ENCODE assay signal across 8 cellular contexts in the genomic region with DNA sequence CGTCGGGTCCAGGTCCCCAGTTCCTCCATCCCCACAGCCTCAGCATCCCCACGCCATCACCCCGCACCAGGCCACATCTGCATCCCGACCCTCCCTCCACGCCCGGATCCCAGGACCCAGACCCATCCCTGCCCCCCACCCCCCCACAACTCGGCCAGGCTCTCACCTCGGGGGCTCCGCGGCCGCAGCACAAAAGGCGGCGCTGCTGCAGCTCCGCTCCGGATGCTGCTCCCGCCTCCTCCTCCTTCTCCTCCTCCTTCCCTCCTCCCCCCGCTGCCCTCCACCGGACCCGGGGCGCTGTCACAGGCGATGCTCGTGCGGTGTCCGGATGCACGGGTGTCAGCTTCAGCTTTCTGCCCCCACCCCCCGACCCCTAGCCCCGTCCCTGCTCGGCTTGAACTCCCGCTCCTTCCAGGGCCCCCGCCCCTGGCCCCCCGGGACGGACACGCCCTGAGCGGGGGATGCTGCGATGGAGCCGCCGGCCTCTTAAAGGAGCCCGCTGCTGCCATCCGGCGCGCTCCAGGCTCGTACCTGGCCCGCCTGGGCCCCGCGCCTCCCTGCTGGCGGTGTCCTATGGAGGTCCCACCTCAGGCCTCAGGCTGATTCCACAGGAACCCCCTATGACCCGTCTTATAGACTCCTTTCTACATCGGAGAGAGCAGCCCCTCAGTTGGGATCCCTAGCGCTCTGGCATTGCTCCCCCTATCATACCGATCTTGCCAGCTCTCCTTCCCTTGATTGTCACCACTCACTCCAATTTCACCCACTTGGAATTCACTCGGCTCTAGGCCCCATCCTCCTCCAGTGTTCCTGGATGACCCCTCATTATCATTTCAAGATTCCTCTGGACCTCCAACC. TPM values are rescaled to one million over a fixed set of nuclear protein-coding genes. Genes with fewer than 3 reads are reported as not detected.
A peak's percentile ranks its signal among the peaks of the same experiment; 100 is the strongest.
DNase-seq lines count a peak whose midpoint lies in the region; ATAC-seq and TF ChIP-seq lines count a peak whose summit lies in the region.

A gene with protein sequence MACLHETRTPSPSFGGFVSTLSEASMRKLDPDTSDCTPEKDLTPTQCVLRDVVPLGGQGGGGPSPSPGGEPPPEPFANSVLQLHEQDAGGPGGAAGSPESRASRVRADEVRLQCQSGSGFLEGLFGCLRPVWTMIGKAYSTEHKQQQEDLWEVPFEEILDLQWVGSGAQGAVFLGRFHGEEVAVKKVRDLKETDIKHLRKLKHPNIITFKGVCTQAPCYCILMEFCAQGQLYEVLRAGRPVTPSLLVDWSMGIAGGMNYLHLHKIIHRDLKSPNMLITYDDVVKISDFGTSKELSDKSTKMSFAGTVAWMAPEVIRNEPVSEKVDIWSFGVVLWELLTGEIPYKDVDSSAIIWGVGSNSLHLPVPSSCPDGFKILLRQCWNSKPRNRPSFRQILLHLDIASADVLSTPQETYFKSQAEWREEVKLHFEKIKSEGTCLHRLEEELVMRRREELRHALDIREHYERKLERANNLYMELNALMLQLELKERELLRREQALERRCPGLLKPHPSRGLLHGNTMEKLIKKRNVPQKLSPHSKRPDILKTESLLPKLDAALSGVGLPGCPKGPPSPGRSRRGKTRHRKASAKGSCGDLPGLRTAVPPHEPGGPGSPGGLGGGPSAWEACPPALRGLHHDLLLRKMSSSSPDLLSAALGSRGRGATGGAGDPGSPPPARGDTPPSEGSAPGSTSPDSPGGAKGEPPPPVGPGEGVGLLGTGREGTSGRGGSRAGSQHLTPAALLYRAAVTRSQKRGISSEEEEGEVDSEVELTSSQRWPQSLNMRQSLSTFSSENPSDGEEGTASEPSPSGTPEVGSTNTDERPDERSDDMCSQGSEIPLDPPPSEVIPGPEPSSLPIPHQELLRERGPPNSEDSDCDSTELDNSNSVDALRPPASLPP (minus strand): TSS at position 198 of the 858 bp plus-strand sequence. CDS start 12,067 bp downstream, outside the sequence.

- 2% methylated on average over 25 to 43 of the region's 52 CpGs for WGBS in body of pancreas, 2 donors
- WGBS in iPS DF 6.9 (ENCODE audit: insufficient coverage, insufficient read length) = no CpG with 5 or more reads among the region's 52 CpGs

- no peaks in the 10 kb centered on the region for H3K9me3 ChIP-seq in CD4-positive, CD25-positive, alpha-beta regulatory T cell (ENCODE audit: control insufficient read depth in 2 of 2, low read length in 2 of 2)
- H3K9me3 ChIP-seq in body of pancreas (no peaks in the 10 kb centered on the region), iPS DF 6.9 (ENCODE audit: control insufficient read depth, insufficient read depth, low read length) (no peaks in the 10 kb centered on the region)

- peak within 1 kb of the TSS; percentile 99 for H3K27ac ChIP-seq in CD4-positive, CD25-positive, alpha-beta regulatory T cell (ENCODE audit: insufficient read depth, low read length, poor library complexity, severe bottlenecking)
- peak within 1 kb of the TSS; percentile 93 to 99 (median 96) for H3K27ac ChIP-seq in body of pancreas
- no peak within 1 kb of the TSS for H3K27ac ChIP-seq in iPS DF 6.9 (ENCODE audit: low read length)

- peak within 1 kb of the TSS; percentile 90 to 97 (median 94) for H3K4me3 Mint-ChIP-seq in CD4-positive, CD25-positive, alpha-beta regulatory T cell
- H3K4me3 Mint-ChIP-seq in IgD-negative memory B cell = peak within 1 kb of the TSS; percentile 91 to 99 (median 94)

- H3K36me3 Mint-ChIP-seq in CD4-positive, CD25-positive, alpha-beta regulatory T cell = peaks cover 4% of the 10 kb centered on the region
- no peaks in the 10 kb centered on the region for H3K36me3 Mint-ChIP-seq in IgD-negative memory B cell

- peak within 1 kb of the TSS; percentile 77 for H3K4me3 ChIP-seq in CD4-positive, CD25-positive, alpha-beta regulatory T cell (ENCODE audit: low read depth, low read length)
- H3K4me3 ChIP-seq in body of pancreas (peak within 1 kb of the TSS in 1 of 2 donors; percentile 37), iPS DF 6.9 (ENCODE audit: low read length) (peak within 1 kb of the TSS; percentile 72)

- TF ChIP-seq CTCF in body of pancreas (IDR thresholded peaks at IDR 0.05) = no peak

- intact Hi-C loops in body of pancreas (cut with DNase I) (loop anchor here (10.0 kb wide), 1 partner anchor 145 kb away; no protein-coding TSS in a partner anchor), sciatic nerve (cut with DNase I) (loop anchor here (10.0 kb wide), 2 partner anchors 45 to 145 kb away; a partner anchor contains a TSS)

- H3K27me3 ChIP-seq in CD4-positive, CD25-positive, alpha-beta regulatory T cell (ENCODE audit: control insufficient read depth, insufficient read depth, low read length) = no peaks in the 10 kb centered on the region
- H3K27me3 ChIP-seq in body of pancreas (no peaks in the 10 kb centered on the region), iPS DF 6.9 (ENCODE audit: control insufficient read depth, insufficient read depth, low read length) (no peaks in the 10 kb centered on the region)

- H3K36me3 ChIP-seq in CD4-positive, CD25-positive, alpha-beta regulatory T cell (ENCODE audit: control insufficient read depth, insufficient read depth, low read length) = peaks cover under 1% of the 10 kb centered on the region
- H3K36me3 ChIP-seq in body of pancreas (replicated peaks in 1 of 2; ENCODE audit: insufficient read depth in 1 of 2, low read depth in 2 of 2) (no peaks in the 10 kb centered on the region), iPS DF 6.9 (ENCODE audit: control insufficient read depth, insufficient read depth, low read length) (no peaks in the 10 kb centered on the region; the same call in 1 of the 2 replicates)

- H3K27ac Mint-ChIP-seq in CD4-positive, CD25-positive, alpha-beta regulatory T cell = peak within 1 kb of the TSS; percentile 96 to 98 (median 98)
- H3K27ac Mint-ChIP-seq in IgD-negative memory B cell = peak within 1 kb of the TSS; percentile 95 to 99 (median 98)

- H3K4me1 Mint-ChIP-seq in CD4-positive, CD25-positive, alpha-beta regulatory T cell = peaks cover 0 to 63% (median 29%) of the 10 kb centered on the region in 4 donors
- H3K4me1 Mint-ChIP-seq in IgD-negative memory B cell = peaks cover 5 to 18% (median 18%) of the 10 kb centered on the region in 3 donors

- DNase-seq in CD4-positive, CD25-positive, alpha-beta regulatory T cell = peak; percentile 61 to 74 (median 67)
- DNase-seq in T-helper 9 cell (peak; percentile 50), body of pancreas (peak in 3 of 4 donors; percentile 46 to 50 (median 48)), iPS DF 6.9 (ENCODE audit: low read depth, low spot score) (no peak), sciatic nerve (ENCODE audit: low spot score) (peak; percentile 86), NCI-H187 treated with DMSO at 0.1 percent for 48 hours (lab: John Stamatoyannopoulos, UW) (no peak)

- ATAC-seq in CD4-positive, CD25-positive, alpha-beta regulatory T cell (ENCODE audit: low read depth in 2 of 2) = no peak
- ATAC-seq in body of pancreas = no peak
- peak; percentile 7 for ATAC-seq in sciatic nerve
- ATAC-seq in GM21381 (IDR thresholded peaks at IDR 0.05; ENCODE audit: unreplicated experiment) = no peak

- TF ChIP-seq POLR2A in body of pancreas (IDR thresholded peaks at IDR 0.05) = no peak

- H3K4me1 ChIP-seq in CD4-positive, CD25-positive, alpha-beta regulatory T cell (ENCODE audit: control insufficient read depth, insufficient read depth, low read length, poor library complexity, severe bottlenecking) = peaks cover 38% of the 10 kb centered on the region
- peaks cover 52% of the 10 kb centered on the region for H3K4me1 ChIP-seq in body of pancreas
- H3K4me1 ChIP-seq in iPS DF 6.9 (ENCODE audit: control insufficient read depth, insufficient read depth, low read length) = peaks cover 13% of the 10 kb centered on the region; the same call in 1 of the 2 replicates

- no peaks in the 10 kb centered on the region for H3K27me3 Mint-ChIP-seq in CD4-positive, CD25-positive, alpha-beta regulatory T cell
- H3K27me3 Mint-ChIP-seq in IgD-negative memory B cell = no peaks in the 10 kb centered on the region

- H3K9me3 Mint-ChIP-seq in CD4-positive, CD25-positive, alpha-beta regulatory T cell = no peaks in the 10 kb centered on the region
- no peaks in the 10 kb centered on the region for H3K9me3 Mint-ChIP-seq in IgD-negative memory B cell

RNA-seq across cellular contexts. Expression of the gene that starts here (rescaled TPM):
- total RNA-seq in CD4-positive, CD25-positive, alpha-beta regulatory T cell = 31.5 TPM
- polyA plus RNA-seq in CD4-positive, CD25-positive, alpha-beta regulatory T cell = 1 to 10 TPM; 3.8 to 4.6 (median 4.4) TPM
- 1.4 TPM for polyA plus RNA-seq in IgD-negative memory B cell
- total RNA-seq in body of pancreas (10 to 100 TPM; 10.9 to 34.6 TPM), sciatic nerve (28.6 TPM)

Comparison
In these comparisons a context has a peak if more than half of its experiments do, and no peak if none do; other contexts are left out.
1. DNase-seq: peak in CD4-positive, CD25-positive, alpha-beta regulatory T cell (3 of 3), T-helper 9 cell (single experiment), body of pancreas (3 of 4) and sciatic nerve (single experiment); none in iPS DF 6.9 (single experiment) and NCI-H187 treated with DMSO at 0.1 percent for 48 hours (single experiment).